In the genomic region with DNA sequence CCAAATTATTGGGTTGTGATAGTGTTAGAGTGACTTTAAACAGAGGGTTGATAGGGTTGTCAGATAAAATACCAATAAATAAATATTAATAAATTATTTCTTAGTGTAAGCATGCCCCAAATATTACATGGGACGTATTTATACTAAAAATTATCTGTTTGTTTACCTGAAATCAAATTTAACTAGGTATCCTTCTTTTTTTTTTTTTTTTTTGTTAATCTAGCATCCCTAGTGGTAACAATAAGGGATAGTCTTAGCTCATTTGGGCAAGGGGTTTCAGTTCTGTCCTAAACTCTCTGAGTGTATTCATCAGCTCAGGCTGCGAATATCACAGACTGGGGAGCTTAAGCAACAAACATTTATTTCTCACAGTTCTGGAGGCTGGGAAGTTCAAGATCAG, we compare ENCODE assay signal across 2 cellular contexts.
TF ChIP-seq lines count a peak whose summit lies in the region.

No MANE protein-coding gene starts in this region.

TF ChIP-seq in HepG2, 621 proteins besides CTCF, POLR2A, EP300 and RAD21:
- TF ChIP-seq, protein P1, sequence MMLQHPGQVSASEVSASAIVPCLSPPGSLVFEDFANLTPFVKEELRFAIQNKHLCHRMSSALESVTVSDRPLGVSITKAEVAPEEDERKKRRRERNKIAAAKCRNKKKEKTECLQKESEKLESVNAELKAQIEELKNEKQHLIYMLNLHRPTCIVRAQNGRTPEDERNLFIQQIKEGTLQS (CRISPR knock-in tag; IDR thresholded peaks at IDR 0.05): no peak
- no peak for TF ChIP-seq RBAK (CRISPR knock-in tag; IDR thresholded peaks at IDR 0.05)
- TF ChIP-seq, protein P2, sequence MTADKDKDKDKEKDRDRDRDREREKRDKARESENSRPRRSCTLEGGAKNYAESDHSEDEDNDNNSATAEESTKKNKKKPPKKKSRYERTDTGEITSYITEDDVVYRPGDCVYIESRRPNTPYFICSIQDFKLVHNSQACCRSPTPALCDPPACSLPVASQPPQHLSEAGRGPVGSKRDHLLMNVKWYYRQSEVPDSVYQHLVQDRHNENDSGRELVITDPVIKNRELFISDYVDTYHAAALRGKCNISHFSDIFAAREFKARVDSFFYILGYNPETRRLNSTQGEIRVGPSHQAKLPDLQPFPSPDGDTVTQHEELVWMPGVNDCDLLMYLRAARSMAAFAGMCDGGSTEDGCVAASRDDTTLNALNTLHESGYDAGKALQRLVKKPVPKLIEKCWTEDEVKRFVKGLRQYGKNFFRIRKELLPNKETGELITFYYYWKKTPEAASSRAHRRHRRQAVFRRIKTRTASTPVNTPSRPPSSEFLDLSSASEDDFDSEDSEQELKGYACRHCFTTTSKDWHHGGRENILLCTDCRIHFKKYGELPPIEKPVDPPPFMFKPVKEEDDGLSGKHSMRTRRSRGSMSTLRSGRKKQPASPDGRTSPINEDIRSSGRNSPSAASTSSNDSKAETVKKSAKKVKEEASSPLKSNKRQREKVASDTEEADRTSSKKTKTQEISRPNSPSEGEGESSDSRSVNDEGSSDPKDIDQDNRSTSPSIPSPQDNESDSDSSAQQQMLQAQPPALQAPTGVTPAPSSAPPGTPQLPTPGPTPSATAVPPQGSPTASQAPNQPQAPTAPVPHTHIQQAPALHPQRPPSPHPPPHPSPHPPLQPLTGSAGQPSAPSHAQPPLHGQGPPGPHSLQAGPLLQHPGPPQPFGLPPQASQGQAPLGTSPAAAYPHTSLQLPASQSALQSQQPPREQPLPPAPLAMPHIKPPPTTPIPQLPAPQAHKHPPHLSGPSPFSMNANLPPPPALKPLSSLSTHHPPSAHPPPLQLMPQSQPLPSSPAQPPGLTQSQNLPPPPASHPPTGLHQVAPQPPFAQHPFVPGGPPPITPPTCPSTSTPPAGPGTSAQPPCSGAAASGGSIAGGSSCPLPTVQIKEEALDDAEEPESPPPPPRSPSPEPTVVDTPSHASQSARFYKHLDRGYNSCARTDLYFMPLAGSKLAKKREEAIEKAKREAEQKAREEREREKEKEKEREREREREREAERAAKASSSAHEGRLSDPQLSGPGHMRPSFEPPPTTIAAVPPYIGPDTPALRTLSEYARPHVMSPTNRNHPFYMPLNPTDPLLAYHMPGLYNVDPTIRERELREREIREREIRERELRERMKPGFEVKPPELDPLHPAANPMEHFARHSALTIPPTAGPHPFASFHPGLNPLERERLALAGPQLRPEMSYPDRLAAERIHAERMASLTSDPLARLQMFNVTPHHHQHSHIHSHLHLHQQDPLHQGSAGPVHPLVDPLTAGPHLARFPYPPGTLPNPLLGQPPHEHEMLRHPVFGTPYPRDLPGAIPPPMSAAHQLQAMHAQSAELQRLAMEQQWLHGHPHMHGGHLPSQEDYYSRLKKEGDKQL (CRISPR knock-in tag; IDR thresholded peaks at IDR 0.05; ENCODE audit: low read depth): no peak
- TF ChIP-seq NAIF1 (CRISPR knock-in tag; IDR thresholded peaks at IDR 0.05; ENCODE audit: borderline replicate concordance): no peak
- TF ChIP-seq ZSCAN21 (CRISPR knock-in tag; IDR thresholded peaks at IDR 0.05; ENCODE audit: borderline replicate concordance): no peak
- no peak for TF ChIP-seq SP140L (CRISPR knock-in tag; IDR thresholded peaks at IDR 0.05; ENCODE audit: borderline replicate concordance)
- TF ChIP-seq, protein P3, sequence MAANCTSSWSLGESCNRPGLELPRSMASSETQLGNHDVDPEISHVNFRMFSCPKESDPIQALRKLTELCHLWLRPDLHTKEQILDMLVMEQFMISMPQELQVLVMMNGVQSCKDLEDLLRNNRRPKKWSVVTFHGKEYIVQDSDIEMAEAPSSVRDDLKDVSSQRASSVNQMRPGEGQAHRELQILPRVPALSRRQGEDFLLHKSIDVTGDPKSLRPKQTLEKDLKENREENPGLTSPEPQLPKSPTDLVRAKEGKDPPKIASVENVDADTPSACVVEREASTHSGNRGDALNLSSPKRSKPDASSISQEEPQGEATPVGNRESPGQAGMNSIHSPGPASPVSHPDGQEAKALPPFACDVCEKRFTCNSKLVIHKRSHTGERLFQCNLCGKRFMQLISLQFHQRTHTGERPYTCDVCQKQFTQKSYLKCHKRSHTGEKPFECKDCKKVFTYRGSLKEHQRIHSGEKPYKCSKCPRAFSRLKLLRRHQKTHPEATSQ (CRISPR knock-in tag; IDR thresholded peaks at IDR 0.05; ENCODE audit: borderline replicate concordance): no peak
- TF ChIP-seq FOXK1 (CRISPR knock-in tag; IDR thresholded peaks at IDR 0.05; ENCODE audit: borderline replicate concordance, low read depth): no peak
- no peak for TF ChIP-seq ZNF709 (CRISPR knock-in tag; IDR thresholded peaks at IDR 0.05)

TF ChIP-seq in H1, 55 proteins besides CTCF, POLR2A, EP300 and RAD21:
- TF ChIP-seq SIN3A (conservative IDR thresholded peaks at IDR 0.05 in 1 of 2, IDR thresholded peaks at IDR 0.05 in 1 of 2; ENCODE audit: low read depth in 1 of 2, low read length in 2 of 2): no peak
- no peak for TF ChIP-seq ASH2L (IDR thresholded peaks at IDR 0.05; ENCODE audit: low read length)
- TF ChIP-seq TCF12 (IDR thresholded peaks at IDR 0.05; ENCODE audit: low read depth, low read length): no peak
- TF ChIP-seq, protein P4, sequence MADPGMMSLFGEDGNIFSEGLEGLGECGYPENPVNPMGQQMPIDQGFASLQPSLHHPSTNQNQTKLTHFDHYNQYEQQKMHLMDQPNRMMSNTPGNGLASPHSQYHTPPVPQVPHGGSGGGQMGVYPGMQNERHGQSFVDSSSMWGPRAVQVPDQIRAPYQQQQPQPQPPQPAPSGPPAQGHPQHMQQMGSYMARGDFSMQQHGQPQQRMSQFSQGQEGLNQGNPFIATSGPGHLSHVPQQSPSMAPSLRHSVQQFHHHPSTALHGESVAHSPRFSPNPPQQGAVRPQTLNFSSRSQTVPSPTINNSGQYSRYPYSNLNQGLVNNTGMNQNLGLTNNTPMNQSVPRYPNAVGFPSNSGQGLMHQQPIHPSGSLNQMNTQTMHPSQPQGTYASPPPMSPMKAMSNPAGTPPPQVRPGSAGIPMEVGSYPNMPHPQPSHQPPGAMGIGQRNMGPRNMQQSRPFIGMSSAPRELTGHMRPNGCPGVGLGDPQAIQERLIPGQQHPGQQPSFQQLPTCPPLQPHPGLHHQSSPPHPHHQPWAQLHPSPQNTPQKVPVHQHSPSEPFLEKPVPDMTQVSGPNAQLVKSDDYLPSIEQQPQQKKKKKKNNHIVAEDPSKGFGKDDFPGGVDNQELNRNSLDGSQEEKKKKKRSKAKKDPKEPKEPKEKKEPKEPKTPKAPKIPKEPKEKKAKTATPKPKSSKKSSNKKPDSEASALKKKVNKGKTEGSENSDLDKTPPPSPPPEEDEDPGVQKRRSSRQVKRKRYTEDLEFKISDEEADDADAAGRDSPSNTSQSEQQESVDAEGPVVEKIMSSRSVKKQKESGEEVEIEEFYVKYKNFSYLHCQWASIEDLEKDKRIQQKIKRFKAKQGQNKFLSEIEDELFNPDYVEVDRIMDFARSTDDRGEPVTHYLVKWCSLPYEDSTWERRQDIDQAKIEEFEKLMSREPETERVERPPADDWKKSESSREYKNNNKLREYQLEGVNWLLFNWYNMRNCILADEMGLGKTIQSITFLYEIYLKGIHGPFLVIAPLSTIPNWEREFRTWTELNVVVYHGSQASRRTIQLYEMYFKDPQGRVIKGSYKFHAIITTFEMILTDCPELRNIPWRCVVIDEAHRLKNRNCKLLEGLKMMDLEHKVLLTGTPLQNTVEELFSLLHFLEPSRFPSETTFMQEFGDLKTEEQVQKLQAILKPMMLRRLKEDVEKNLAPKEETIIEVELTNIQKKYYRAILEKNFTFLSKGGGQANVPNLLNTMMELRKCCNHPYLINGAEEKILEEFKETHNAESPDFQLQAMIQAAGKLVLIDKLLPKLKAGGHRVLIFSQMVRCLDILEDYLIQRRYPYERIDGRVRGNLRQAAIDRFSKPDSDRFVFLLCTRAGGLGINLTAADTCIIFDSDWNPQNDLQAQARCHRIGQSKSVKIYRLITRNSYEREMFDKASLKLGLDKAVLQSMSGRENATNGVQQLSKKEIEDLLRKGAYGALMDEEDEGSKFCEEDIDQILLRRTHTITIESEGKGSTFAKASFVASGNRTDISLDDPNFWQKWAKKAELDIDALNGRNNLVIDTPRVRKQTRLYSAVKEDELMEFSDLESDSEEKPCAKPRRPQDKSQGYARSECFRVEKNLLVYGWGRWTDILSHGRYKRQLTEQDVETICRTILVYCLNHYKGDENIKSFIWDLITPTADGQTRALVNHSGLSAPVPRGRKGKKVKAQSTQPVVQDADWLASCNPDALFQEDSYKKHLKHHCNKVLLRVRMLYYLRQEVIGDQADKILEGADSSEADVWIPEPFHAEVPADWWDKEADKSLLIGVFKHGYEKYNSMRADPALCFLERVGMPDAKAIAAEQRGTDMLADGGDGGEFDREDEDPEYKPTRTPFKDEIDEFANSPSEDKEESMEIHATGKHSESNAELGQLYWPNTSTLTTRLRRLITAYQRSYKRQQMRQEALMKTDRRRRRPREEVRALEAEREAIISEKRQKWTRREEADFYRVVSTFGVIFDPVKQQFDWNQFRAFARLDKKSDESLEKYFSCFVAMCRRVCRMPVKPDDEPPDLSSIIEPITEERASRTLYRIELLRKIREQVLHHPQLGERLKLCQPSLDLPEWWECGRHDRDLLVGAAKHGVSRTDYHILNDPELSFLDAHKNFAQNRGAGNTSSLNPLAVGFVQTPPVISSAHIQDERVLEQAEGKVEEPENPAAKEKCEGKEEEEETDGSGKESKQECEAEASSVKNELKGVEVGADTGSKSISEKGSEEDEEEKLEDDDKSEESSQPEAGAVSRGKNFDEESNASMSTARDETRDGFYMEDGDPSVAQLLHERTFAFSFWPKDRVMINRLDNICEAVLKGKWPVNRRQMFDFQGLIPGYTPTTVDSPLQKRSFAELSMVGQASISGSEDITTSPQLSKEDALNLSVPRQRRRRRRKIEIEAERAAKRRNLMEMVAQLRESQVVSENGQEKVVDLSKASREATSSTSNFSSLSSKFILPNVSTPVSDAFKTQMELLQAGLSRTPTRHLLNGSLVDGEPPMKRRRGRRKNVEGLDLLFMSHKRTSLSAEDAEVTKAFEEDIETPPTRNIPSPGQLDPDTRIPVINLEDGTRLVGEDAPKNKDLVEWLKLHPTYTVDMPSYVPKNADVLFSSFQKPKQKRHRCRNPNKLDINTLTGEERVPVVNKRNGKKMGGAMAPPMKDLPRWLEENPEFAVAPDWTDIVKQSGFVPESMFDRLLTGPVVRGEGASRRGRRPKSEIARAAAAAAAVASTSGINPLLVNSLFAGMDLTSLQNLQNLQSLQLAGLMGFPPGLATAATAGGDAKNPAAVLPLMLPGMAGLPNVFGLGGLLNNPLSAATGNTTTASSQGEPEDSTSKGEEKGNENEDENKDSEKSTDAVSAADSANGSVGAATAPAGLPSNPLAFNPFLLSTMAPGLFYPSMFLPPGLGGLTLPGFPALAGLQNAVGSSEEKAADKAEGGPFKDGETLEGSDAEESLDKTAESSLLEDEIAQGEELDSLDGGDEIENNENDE (IDR thresholded peaks at IDR 0.05; ENCODE audit: insufficient replicate concordance, low read length): no peak
- no peak for TF ChIP-seq RNF2 (IDR thresholded peaks at IDR 0.05; ENCODE audit: borderline replicate concordance, low read depth, low read length, missing control alignments, poor library complexity, severe bottlenecking)
- no peak for TF ChIP-seq BACH1 (IDR thresholded peaks at IDR 0.05; ENCODE audit: low read length)
- TF ChIP-seq SIX5 (IDR thresholded peaks at IDR 0.05; ENCODE audit: low read depth, low read length): no peak
- no peak for TF ChIP-seq BCL11A (IDR thresholded peaks at IDR 0.05; ENCODE audit: low read depth in 2 of 2, low read length in 2 of 2)
- no peak for TF ChIP-seq PHF8 (conservative IDR thresholded peaks at IDR 0.05; ENCODE audit: low read depth, low read length)
- no peak for TF ChIP-seq SP4 (IDR thresholded peaks at IDR 0.05; ENCODE audit: low read length)
TF ChIP-seq in H1: peak in this region for 0.
